Comparison of ENCODE assay signal across 20 cellular contexts in the genomic region with DNA sequence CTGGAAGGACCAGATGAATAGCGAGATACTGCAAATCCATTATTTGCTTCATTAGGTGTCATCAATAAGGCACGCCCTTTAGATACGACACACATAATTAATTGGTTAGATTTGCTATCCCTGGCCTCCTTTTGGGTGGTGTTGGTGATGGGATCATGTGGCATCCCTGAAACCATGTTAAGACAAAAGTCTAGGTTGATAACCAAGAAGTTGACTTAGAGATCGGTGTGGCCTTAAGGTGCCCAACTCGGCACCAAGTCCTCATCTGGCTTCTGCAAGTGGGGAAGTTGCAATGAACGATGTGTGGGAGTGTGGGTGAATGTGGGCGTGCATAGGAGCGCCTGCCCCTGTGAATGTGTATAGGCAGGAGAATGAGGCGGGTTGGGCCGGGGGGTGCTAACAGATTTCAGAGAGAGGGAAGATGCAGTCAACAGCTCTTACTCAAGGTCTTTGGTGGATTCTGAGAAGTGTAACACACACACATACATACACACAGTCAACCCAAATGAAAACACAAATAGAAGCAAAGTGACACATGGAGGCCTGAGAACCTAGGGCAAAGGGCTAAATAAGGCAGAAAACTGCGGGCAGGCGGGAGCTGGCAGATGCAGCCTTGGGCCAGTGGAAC.
DNase-seq lines count a peak whose midpoint lies in the region; ATAC-seq and TF ChIP-seq lines count a peak whose summit lies in the region.
"Had no signal": no experiment of that assay in that cellular context is flagged by ENCODE, and none has a peak within 500 bp of the region (broad histone marks: within the 10 kb centered on the region; RNA-seq: fewer than 3 reads in every experiment).

No MANE protein-coding gene starts in this region.

- intact Hi-C loops in A673 (cut with micrococcal nuclease; ENCODE audit: unreplicated experiment) = no loop called here

- peaks cover 70% of the 10 kb centered on the region for H3K27me3 Mint-ChIP-seq in T-helper 1 cell treated with Interleukin-12 subunit alpha and Interleukin-12 subunit beta and Interleukin-4 antibody, amounts not matched to agents 30 μg/mL and 1 μg/mL, for 36 hours (ENCODE audit: low read depth)
- H3K27me3 Mint-ChIP-seq in WTC11 (ENCODE audit: low read depth) (peaks cover 84% of the 10 kb centered on the region), progenitor cell of endocrine pancreas (peaks cover 93% of the 10 kb centered on the region)

- peaks cover 1% of the 10 kb centered on the region for H3K4me1 Mint-ChIP-seq in T-helper 1 cell treated with Interleukin-12 subunit alpha and Interleukin-12 subunit beta and Interleukin-4 antibody, amounts not matched to agents 30 μg/mL and 1 μg/mL, for 36 hours (ENCODE audit: low read depth)
- peaks cover 56% of the 10 kb centered on the region for H3K4me1 Mint-ChIP-seq in WTC11
- peaks cover 28% of the 10 kb centered on the region for H3K4me1 Mint-ChIP-seq in progenitor cell of endocrine pancreas (ENCODE audit: low read depth)

- H3K4me3 ChIP-seq in A673 (ENCODE audit: low read depth, low read length, poor library complexity, severe bottlenecking) = no peak overlapping the region
- H3K4me3 ChIP-seq: sigmoid colon, SJSA1, vagina had no signal

- H3K27me3 ChIP-seq in A673 (replicated peaks; ENCODE audit: insufficient read depth, low read depth, low read length, poor library complexity) = peaks cover 80% of the 10 kb centered on the region
- H3K27me3 ChIP-seq: vagina had no signal

- CTCF ChIA-PET in WTC11 (lab: Charles Lee) (no interaction called here), A673 (lab: Charles Lee) (no interaction called here)

- no TSS peak for BruUV-seq in A673 (replicated peaks; lab: Mats Ljungman, UMichigan)

- no peaks in the 10 kb centered on the region for H3K36me3 ChIP-seq in A673 (ENCODE audit: insufficient read depth, low read length, poor library complexity, severe bottlenecking)
- H3K36me3 ChIP-seq: pancreas, sigmoid colon, SJSA1, vagina had no signal

- no peak overlapping the region for H3K4me3 Mint-ChIP-seq in T-helper 1 cell treated with Interleukin-12 subunit alpha and Interleukin-12 subunit beta and Interleukin-4 antibody, amounts not matched to agents 30 μg/mL and 1 μg/mL, for 36 hours
- H3K4me3 Mint-ChIP-seq in WTC11 (peak overlapping the region; percentile 89), progenitor cell of endocrine pancreas (ENCODE audit: low read depth) (peak overlapping the region; percentile 7)
- H3K4me3 Mint-ChIP-seq: activated naive CD4-positive, alpha-beta T cell treated with anti-CD3 and anti-CD28 coated beads, Interleukin-2, amount 50 U/mL, for 24 hours; activated T-cell treated with anti-CD3 and anti-CD28 coated beads, Interleukin-2, amount 50 U/mL, for 72 hours had no signal

- H3K27ac Mint-ChIP-seq in T-helper 1 cell treated with Interleukin-12 subunit alpha and Interleukin-12 subunit beta and Interleukin-4 antibody, amounts not matched to agents 30 μg/mL and 1 μg/mL, for 36 hours = peak overlapping the region; percentile 10
- H3K27ac Mint-ChIP-seq in WTC11 = no peak overlapping the region
- H3K27ac Mint-ChIP-seq in progenitor cell of endocrine pancreas = no peak overlapping the region
- H3K27ac Mint-ChIP-seq: activated naive CD4-positive, alpha-beta T cell treated with anti-CD3 and anti-CD28 coated beads, Interleukin-2, amount 50 U/mL, for 24 hours; activated T-cell treated with anti-CD3 and anti-CD28 coated beads, Interleukin-2, amount 50 U/mL, for 72 hours had no signal

- no peaks in the 10 kb centered on the region for H3K36me3 Mint-ChIP-seq in T-helper 1 cell treated with Interleukin-12 subunit alpha and Interleukin-12 subunit beta and Interleukin-4 antibody, amounts not matched to agents 30 μg/mL and 1 μg/mL, for 36 hours (ENCODE audit: low read depth)
- H3K36me3 Mint-ChIP-seq in WTC11 (no peaks in the 10 kb centered on the region), progenitor cell of endocrine pancreas (ENCODE audit: insufficient read depth) (no peaks in the 10 kb centered on the region)
- H3K36me3 Mint-ChIP-seq: activated naive CD4-positive, alpha-beta T cell treated with anti-CD3 and anti-CD28 coated beads, Interleukin-2, amount 50 U/mL, for 24 hours had no signal

- no peak overlapping the region for H3K27ac ChIP-seq in A673 (ENCODE audit: low read depth, low read length, poor library complexity, severe bottlenecking)
- H3K27ac ChIP-seq: pancreas, sigmoid colon, SJSA1, vagina had no signal

- peaks cover 6% of the 10 kb centered on the region for H3K9me3 Mint-ChIP-seq in T-helper 1 cell treated with Interleukin-12 subunit alpha and Interleukin-12 subunit beta and Interleukin-4 antibody, amounts not matched to agents 30 μg/mL and 1 μg/mL, for 36 hours
- no peaks in the 10 kb centered on the region for H3K9me3 Mint-ChIP-seq in WTC11
- H3K9me3 Mint-ChIP-seq in progenitor cell of endocrine pancreas (ENCODE audit: low read depth) = no peaks in the 10 kb centered on the region

- no peaks in the 10 kb centered on the region for H3K4me1 ChIP-seq in A673 (ENCODE audit: insufficient read depth, low read length, poor library complexity, severe bottlenecking)
- H3K4me1 ChIP-seq: Caco-2, pancreas, SJSA1, vagina had no signal

- DNase-seq in T-helper 1 cell (no peak), WTC11 (ENCODE audit: low spot score) (peak; percentile 15), iPS-NIHi7 (ENCODE audit: extremely low spot score) (peak; percentile 13), progenitor cell of endocrine pancreas (ENCODE audit: low spot score, unreplicated experiment) (no peak), T-helper 2 cell (no peak), CD1c-positive myeloid dendritic cell (ENCODE audit: extremely low spot score) (no peak), A673 (ENCODE audit: low spot score) (no peak)
- DNase-seq: 8988T; activated CD8-positive, alpha-beta memory T cell treated with anti-CD3 and anti-CD28 coated beads for 24 hours; activated T-cell treated with anti-CD3 and anti-CD28 coated beads, Interleukin-2, amount 50 U/mL, for 72 hours; Caco-2; effector memory CD4-positive, alpha-beta T cell; NCI-H187; NCI-H2227 treated with DMSO at 0.1 percent for 48 hours; sigmoid colon had no signal

- ATAC-seq in WTC11 = no peak
- ATAC-seq: activated T-cell treated with anti-CD3 and anti-CD28 coated beads, Interleukin-2, amount 50 U/mL, for 72 hours; pancreas had no signal

- no peak for TF ChIP-seq CTCF in WTC11 (IDR thresholded peaks at IDR 0.05)
- TF ChIP-seq CTCF in progenitor cell of endocrine pancreas (IDR thresholded peaks at IDR 0.05; ENCODE audit: unreplicated experiment) = no peak
- TF ChIP-seq CTCF in A673 (conservative IDR thresholded peaks at IDR 0.05; ENCODE audit: low read depth, low read length) = no peak

- POLR2A ChIA-PET in WTC11 (lab: Charles Lee) = no interaction called here
- POLR2A ChIA-PET in A673 (lab: Charles Lee; ENCODE audit: low non-redundant PET) = no interaction called here

- no peaks in the 10 kb centered on the region for H3K9me3 ChIP-seq in A673 (ENCODE audit: low read depth, low read length, poor library complexity, severe bottlenecking)
- H3K9me3 ChIP-seq: Caco-2, pancreas, sigmoid colon, SJSA1, vagina had no signal

TF ChIP-seq in WTC11, 78 proteins besides CTCF, POLR2A, EP300 and RAD21:
- no peak for TF ChIP-seq ATF6 (CRISPR knock-in tag; IDR thresholded peaks at IDR 0.05)
- TF ChIP-seq NR1H2 (CRISPR knock-in tag; IDR thresholded peaks at IDR 0.05) = no peak

Comparison
In these comparisons a context has a peak if more than half of its experiments do, and no peak if none do; other contexts are left out.
1. DNase-seq: peak in WTC11 (single experiment) and iPS-NIHi7 (single experiment); none in T-helper 1 cell (0 of 5), progenitor cell of endocrine pancreas (single experiment), T-helper 2 cell (0 of 5), CD1c-positive myeloid dendritic cell (single experiment) and A673 (single experiment).